2 cellular contexts compared by ENCODE assay signal in the genomic region with DNA sequence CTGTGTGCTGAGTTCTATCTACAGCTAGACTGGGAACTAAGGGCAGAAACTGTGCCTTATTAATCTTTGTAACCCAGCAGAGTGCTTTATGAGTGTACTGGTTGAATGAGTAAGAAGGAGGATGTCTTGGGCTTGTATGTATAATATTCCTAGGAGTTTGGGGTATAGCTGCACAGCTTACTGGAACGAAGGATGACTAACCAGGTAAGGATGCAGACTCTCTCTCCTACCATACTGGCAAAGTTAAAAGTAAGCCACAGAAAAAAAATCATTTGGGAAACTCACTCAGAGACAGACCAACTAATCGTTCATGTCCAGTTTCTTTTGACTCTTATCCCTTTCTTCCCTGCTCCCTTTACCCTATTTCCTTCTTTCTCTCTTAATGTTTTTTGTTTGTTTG.
TF ChIP-seq lines count a peak whose summit lies in the region.

No MANE protein-coding gene starts in this region.

TF ChIP-seq in HepG2, 621 proteins besides CTCF, POLR2A, EP300 and RAD21 (continues in another document):
- TF ChIP-seq, protein P1, sequence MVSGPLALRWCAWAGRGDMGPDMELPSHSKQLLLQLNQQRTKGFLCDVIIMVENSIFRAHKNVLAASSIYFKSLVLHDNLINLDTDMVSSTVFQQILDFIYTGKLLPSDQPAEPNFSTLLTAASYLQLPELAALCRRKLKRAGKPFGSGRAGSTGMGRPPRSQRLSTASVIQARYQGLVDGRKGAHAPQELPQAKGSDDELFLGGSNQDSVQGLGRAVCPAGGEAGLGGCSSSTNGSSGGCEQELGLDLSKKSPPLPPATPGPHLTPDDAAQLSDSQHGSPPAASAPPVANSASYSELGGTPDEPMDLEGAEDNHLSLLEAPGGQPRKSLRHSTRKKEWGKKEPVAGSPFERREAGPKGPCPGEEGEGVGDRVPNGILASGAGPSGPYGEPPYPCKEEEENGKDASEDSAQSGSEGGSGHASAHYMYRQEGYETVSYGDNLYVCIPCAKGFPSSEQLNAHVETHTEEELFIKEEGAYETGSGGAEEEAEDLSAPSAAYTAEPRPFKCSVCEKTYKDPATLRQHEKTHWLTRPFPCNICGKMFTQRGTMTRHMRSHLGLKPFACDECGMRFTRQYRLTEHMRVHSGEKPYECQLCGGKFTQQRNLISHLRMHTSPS (CRISPR knock-in tag; IDR thresholded peaks at IDR 0.05; ENCODE audit: low read depth) = no peak
- no peak for TF ChIP-seq GTF3A (CRISPR knock-in tag; conservative IDR thresholded peaks at IDR 0.05)
- TF ChIP-seq, protein P2, sequence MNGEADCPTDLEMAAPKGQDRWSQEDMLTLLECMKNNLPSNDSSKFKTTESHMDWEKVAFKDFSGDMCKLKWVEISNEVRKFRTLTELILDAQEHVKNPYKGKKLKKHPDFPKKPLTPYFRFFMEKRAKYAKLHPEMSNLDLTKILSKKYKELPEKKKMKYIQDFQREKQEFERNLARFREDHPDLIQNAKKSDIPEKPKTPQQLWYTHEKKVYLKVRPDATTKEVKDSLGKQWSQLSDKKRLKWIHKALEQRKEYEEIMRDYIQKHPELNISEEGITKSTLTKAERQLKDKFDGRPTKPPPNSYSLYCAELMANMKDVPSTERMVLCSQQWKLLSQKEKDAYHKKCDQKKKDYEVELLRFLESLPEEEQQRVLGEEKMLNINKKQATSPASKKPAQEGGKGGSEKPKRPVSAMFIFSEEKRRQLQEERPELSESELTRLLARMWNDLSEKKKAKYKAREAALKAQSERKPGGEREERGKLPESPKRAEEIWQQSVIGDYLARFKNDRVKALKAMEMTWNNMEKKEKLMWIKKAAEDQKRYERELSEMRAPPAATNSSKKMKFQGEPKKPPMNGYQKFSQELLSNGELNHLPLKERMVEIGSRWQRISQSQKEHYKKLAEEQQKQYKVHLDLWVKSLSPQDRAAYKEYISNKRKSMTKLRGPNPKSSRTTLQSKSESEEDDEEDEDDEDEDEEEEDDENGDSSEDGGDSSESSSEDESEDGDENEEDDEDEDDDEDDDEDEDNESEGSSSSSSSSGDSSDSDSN (CRISPR knock-in tag; IDR thresholded peaks at IDR 0.05) = no peak
- no peak for TF ChIP-seq ZNF607 (CRISPR knock-in tag; IDR thresholded peaks at IDR 0.05; ENCODE audit: borderline replicate concordance)
- no peak for TF ChIP-seq ZNF614 (CRISPR knock-in tag; IDR thresholded peaks at IDR 0.05; ENCODE audit: borderline replicate concordance)
- TF ChIP-seq, protein P3, sequence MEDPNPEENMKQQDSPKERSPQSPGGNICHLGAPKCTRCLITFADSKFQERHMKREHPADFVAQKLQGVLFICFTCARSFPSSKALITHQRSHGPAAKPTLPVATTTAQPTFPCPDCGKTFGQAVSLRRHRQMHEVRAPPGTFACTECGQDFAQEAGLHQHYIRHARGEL (CRISPR knock-in tag; IDR thresholded peaks at IDR 0.05) = no peak
- no peak for TF ChIP-seq MTA3 (CRISPR knock-in tag; IDR thresholded peaks at IDR 0.05)
- no peak for TF ChIP-seq NCOA5 (CRISPR knock-in tag; IDR thresholded peaks at IDR 0.05)
- TF ChIP-seq ZNF253 (CRISPR knock-in tag; IDR thresholded peaks at IDR 0.05; ENCODE audit: borderline replicate concordance) = no peak
- TF ChIP-seq, protein P4, sequence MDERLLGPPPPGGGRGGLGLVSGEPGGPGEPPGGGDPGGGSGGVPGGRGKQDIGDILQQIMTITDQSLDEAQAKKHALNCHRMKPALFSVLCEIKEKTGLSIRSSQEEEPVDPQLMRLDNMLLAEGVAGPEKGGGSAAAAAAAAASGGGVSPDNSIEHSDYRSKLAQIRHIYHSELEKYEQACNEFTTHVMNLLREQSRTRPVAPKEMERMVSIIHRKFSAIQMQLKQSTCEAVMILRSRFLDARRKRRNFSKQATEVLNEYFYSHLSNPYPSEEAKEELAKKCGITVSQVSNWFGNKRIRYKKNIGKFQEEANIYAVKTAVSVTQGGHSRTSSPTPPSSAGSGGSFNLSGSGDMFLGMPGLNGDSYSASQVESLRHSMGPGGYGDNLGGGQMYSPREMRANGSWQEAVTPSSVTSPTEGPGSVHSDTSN (CRISPR knock-in tag; IDR thresholded peaks at IDR 0.05) = no peak
- TF ChIP-seq, protein P5, sequence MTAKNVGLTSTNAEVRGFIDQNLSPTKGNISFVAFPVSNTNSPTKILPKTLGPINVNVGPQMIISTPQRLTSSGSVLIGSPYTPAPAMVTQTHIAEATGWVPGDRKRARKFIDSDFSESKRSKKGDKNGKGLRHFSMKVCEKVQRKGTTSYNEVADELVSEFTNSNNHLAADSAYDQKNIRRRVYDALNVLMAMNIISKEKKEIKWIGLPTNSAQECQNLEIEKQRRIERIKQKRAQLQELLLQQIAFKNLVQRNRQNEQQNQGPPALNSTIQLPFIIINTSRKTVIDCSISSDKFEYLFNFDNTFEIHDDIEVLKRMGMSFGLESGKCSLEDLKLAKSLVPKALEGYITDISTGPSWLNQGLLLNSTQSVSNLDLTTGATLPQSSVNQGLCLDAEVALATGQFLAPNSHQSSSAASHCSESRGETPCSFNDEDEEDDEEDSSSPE (CRISPR knock-in tag; IDR thresholded peaks at IDR 0.05) = no peak
- no peak for TF ChIP-seq ZNF761 (CRISPR knock-in tag; conservative IDR thresholded peaks at IDR 0.05)
- TF ChIP-seq ZNF670 (CRISPR knock-in tag; IDR thresholded peaks at IDR 0.05; ENCODE audit: borderline replicate concordance) = no peak
- TF ChIP-seq, protein P6, sequence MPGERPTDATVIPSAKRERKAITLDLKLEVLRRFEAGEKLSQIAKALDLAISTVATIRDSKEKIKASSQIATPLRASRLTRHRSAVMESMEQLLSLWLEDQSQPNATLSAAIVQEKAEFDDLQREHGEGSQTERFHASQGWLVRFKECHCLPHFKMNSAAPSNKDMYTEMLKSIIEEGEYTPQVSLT (CRISPR knock-in tag; IDR thresholded peaks at IDR 0.05; ENCODE audit: borderline replicate concordance, low read depth) = no peak
- TF ChIP-seq ZNF10 (CRISPR knock-in tag; IDR thresholded peaks at IDR 0.05; ENCODE audit: borderline replicate concordance, low read depth) = no peak
- no peak for TF ChIP-seq SSRP1 (CRISPR knock-in tag; IDR thresholded peaks at IDR 0.05)

TF ChIP-seq in SK-N-SH, 30 proteins besides CTCF, POLR2A, EP300 and RAD21:
- TF ChIP-seq RCOR1 (IDR thresholded peaks at IDR 0.05; ENCODE audit: low read length) = no peak
- no peak for TF ChIP-seq SMC3 (IDR thresholded peaks at IDR 0.05; ENCODE audit: low read depth, low read length)
- TF ChIP-seq, protein P7, sequence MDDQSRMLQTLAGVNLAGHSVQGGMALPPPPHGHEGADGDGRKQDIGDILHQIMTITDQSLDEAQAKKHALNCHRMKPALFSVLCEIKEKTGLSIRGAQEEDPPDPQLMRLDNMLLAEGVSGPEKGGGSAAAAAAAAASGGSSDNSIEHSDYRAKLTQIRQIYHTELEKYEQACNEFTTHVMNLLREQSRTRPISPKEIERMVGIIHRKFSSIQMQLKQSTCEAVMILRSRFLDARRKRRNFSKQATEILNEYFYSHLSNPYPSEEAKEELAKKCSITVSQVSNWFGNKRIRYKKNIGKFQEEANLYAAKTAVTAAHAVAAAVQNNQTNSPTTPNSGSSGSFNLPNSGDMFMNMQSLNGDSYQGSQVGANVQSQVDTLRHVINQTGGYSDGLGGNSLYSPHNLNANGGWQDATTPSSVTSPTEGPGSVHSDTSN (IDR thresholded peaks at IDR 0.05) = peak; percentile 21; the same call in 1 of the 2 replicates
- TF ChIP-seq JUND (IDR thresholded peaks at IDR 0.05) = peak; percentile 51
- no peak for TF ChIP-seq EZH2phosphoT487 (IDR thresholded peaks at IDR 0.05; ENCODE audit: borderline replicate concordance, low read depth)
- TF ChIP-seq TEAD4 (IDR thresholded peaks at IDR 0.05; ENCODE audit: borderline replicate concordance, insufficient read depth) = 0 out of 2 replicates have a peak, but pooled peaks have one; percentile 20
- TF ChIP-seq FOSL2 (IDR thresholded peaks at IDR 0.05; ENCODE audit: borderline replicate concordance, low read depth) = peak; percentile 59; the same call in 1 of the 2 replicates
- TF ChIP-seq, protein P8, sequence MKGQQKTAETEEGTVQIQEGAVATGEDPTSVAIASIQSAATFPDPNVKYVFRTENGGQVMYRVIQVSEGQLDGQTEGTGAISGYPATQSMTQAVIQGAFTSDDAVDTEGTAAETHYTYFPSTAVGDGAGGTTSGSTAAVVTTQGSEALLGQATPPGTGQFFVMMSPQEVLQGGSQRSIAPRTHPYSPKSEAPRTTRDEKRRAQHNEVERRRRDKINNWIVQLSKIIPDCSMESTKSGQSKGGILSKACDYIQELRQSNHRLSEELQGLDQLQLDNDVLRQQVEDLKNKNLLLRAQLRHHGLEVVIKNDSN (IDR thresholded peaks at IDR 0.05; ENCODE audit: borderline replicate concordance, low read depth) = no peak
